Comparison of ENCODE assay signal across 19 cellular contexts in the genomic region with DNA sequence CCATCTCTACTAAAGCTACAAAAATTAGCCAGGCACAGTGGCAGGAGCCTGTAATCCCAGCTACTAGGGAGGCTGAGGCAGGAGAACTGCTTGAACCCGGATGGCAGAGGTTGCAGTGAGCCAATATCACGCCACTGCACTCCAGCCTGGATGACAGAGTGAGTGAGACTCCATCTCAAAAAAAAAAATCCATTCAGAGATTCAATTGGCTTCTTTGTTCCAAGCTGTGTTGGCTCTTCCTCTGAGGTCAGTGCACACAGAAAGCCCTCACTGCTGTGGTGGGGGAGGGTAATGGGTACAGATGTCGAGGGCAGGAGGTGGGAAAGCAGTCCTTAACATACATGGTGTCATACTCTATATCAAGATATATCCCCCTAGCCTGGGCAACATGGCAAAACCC. TPM values are rescaled to one million over a fixed set of nuclear protein-coding genes. Genes with fewer than 3 reads are reported as not detected.
A peak's percentile ranks its signal among the peaks of the same experiment; 100 is the strongest.
DNase-seq lines count a peak whose midpoint lies in the region; ATAC-seq and TF ChIP-seq lines count a peak whose summit lies in the region.
"Had no signal": no experiment of that assay in that cellular context is flagged by ENCODE, and none has a peak within 500 bp of the region (broad histone marks: within the 10 kb centered on the region; RNA-seq: fewer than 3 reads in every experiment).

No MANE protein-coding gene starts in this region.

- H3K4me3 ChIP-seq in right atrium auricular region (no peak overlapping the region), H7 (ENCODE audit: insufficient read depth, low read depth, low read length) (no peak overlapping the region)

- DNase-seq in left cardiac atrium = peak; percentile 7
- no peak for DNase-seq in right atrium auricular region (ENCODE audit: low spot score)
- DNase-seq in posterior cingulate gyrus = peak in 7 of 10 donors; percentile 25 to 84 (median 45)
- no peak for DNase-seq in activated CD4-positive, alpha-beta T cell treated with anti-CD3 and anti-CD28 coated beads for 4 hours
- no peak for DNase-seq in H7
- DNase-seq in activated CD8-positive, alpha-beta T cell treated with anti-CD3 and anti-CD28 coated beads for 36 hours = no peak
- DNase-seq: 8988T; CD4-positive, alpha-beta memory T cell; DMS79; KG1; NCI-H1436; NCI-H2029; NCI-H2171; NCI-H446; NCI-H69; NK-92 treated with Interleukin-12 subunit alpha and Interleukin-12 subunit beta, amount 100 ng/mL, for 24 hours had no signal

- TF ChIP-seq CTCF in right atrium auricular region (IDR thresholded peaks at IDR 0.05) = no peak
- TF ChIP-seq CTCF in activated CD8-positive, alpha-beta T cell treated with anti-CD3 and anti-CD28 coated beads for 36 hours (IDR thresholded peaks at IDR 0.05) = no peak

- ATAC-seq in left cardiac atrium (no peak), HG02885 (IDR thresholded peaks at IDR 0.05; ENCODE audit: poor library complexity, unreplicated experiment) (no peak)
- ATAC-seq in activated CD8-positive, alpha-beta T cell treated with anti-CD3 and anti-CD28 coated beads for 36 hours = no peak

- peaks cover 4% of the 10 kb centered on the region for H3K4me1 Mint-ChIP-seq in activated CD8-positive, alpha-beta T cell treated with anti-CD3 and anti-CD28 coated beads for 36 hours (ENCODE audit: low read depth)
- H3K4me1 Mint-ChIP-seq: CD4-positive, alpha-beta memory T cell had no signal

- no peak overlapping the region for H3K27ac ChIP-seq in right atrium auricular region
- peak overlapping the region; percentile 32 for H3K27ac ChIP-seq in layer of hippocampus (ENCODE audit: low read depth, low read length)
- H3K27ac ChIP-seq: RWPE1 had no signal

- H3K27me3 ChIP-seq in right atrium auricular region = no peaks in the 10 kb centered on the region
- H3K27me3 ChIP-seq in layer of hippocampus (ENCODE audit: control insufficient read depth, insufficient read depth, low read length) = no peaks in the 10 kb centered on the region
- no peaks in the 10 kb centered on the region for H3K27me3 ChIP-seq in H7 (ENCODE audit: control insufficient read depth, insufficient read depth, low read length)

- no peak overlapping the region for H3K27ac Mint-ChIP-seq in activated CD8-positive, alpha-beta T cell treated with anti-CD3 and anti-CD28 coated beads for 36 hours

- no peaks in the 10 kb centered on the region for H3K36me3 ChIP-seq in right atrium auricular region
- no peaks in the 10 kb centered on the region for H3K36me3 ChIP-seq in H7 (replicated peaks; ENCODE audit: control insufficient read depth, insufficient read depth, low read length)

- H3K36me3 Mint-ChIP-seq in activated CD8-positive, alpha-beta T cell treated with anti-CD3 and anti-CD28 coated beads for 36 hours (ENCODE audit: low read depth) = no peaks in the 10 kb centered on the region
- H3K36me3 Mint-ChIP-seq: CD4-positive, alpha-beta memory T cell had no signal

- no peaks in the 10 kb centered on the region for H3K9me3 Mint-ChIP-seq in activated CD8-positive, alpha-beta T cell treated with anti-CD3 and anti-CD28 coated beads for 36 hours
- H3K9me3 Mint-ChIP-seq: CD4-positive, alpha-beta memory T cell had no signal

- no peaks in the 10 kb centered on the region for H3K4me1 ChIP-seq in right atrium auricular region

- H3K9me3 ChIP-seq in right atrium auricular region = no peaks in the 10 kb centered on the region

- no peaks in the 10 kb centered on the region for H3K27me3 Mint-ChIP-seq in activated CD8-positive, alpha-beta T cell treated with anti-CD3 and anti-CD28 coated beads for 36 hours

- POLR2A ChIA-PET in activated CD8-positive, alpha-beta T cell treated with anti-CD3 and anti-CD28 coated beads for 36 hours (lab: Charles Lee) = interaction anchor here (0.6 kb wide), 1 partner anchor 96 kb away, joined by 3 read pairs; no protein-coding TSS in a partner anchor

- no peak overlapping the region for H3K4me3 Mint-ChIP-seq in activated CD8-positive, alpha-beta T cell treated with anti-CD3 and anti-CD28 coated beads for 36 hours
- H3K4me3 Mint-ChIP-seq: CD4-positive, alpha-beta memory T cell had no signal

- CTCF ChIA-PET in activated CD8-positive, alpha-beta T cell treated with anti-CD3 and anti-CD28 coated beads for 36 hours (lab: Charles Lee) = no interaction called here

- intact Hi-C loops in left cardiac atrium (cut with DNase I) (no loop called here), posterior cingulate gyrus (cut with DNase I) (no loop called here)
- intact Hi-C loops in activated CD8-positive, alpha-beta T cell treated with anti-CD3 and anti-CD28 coated beads for 36 hours (cut with micrococcal nuclease) = no loop called here

RNA-seq across cellular contexts. Expression of a gene that starts 14.7 kb away (rescaled TPM):
- total RNA-seq in left cardiac atrium = 10 to 100 TPM; 23.1 to 38.9 TPM
- total RNA-seq in right atrium auricular region = 10 to 100 TPM; 23.6 to 51.7 TPM
- total RNA-seq in H7 (2014; rRNA removed; shearing (Covaris generic)) = 2.6 and 5.4 TPM in 2 replicates
- under 1 TPM in 1 of 2 experiments, not detected in 1; 0.25 TPM for total RNA-seq in activated CD8-positive, alpha-beta T cell treated with anti-CD3 and anti-CD28 coated beads for 36 hours
- total RNA-seq: CD4-positive, alpha-beta memory T cell had no signal

RNA-seq across cellular contexts. Expression of a gene that starts 22.1 kb away (rescaled TPM):
- total RNA-seq in left cardiac atrium (under 1 TPM; 0.44 to 0.65 TPM), right atrium auricular region (under 1 TPM in 1 of 2 donors, not detected in 1; 0.39 TPM)
- 0.48 TPM in 1 of 2 replicates, not detected in the other for total RNA-seq in H7 (2014; rRNA removed; shearing (Covaris generic))
- total RNA-seq in activated CD8-positive, alpha-beta T cell treated with anti-CD3 and anti-CD28 coated beads for 36 hours = not detected
- total RNA-seq: CD4-positive, alpha-beta memory T cell had no signal

RNA-seq across cellular contexts. Expression of a gene that starts 30.1 kb away (rescaled TPM):
- not detected for total RNA-seq in left cardiac atrium
- total RNA-seq in right atrium auricular region = not detected
- total RNA-seq in H7 (2014; rRNA removed; shearing (Covaris generic)) = 1.5 and 2.0 TPM in 2 replicates
- not detected for total RNA-seq in activated CD8-positive, alpha-beta T cell treated with anti-CD3 and anti-CD28 coated beads for 36 hours
- total RNA-seq: CD4-positive, alpha-beta memory T cell had no signal

RNA-seq across cellular contexts. Expression of a gene that starts 43.3 kb away (rescaled TPM):
- total RNA-seq in left cardiac atrium = 1 to 10 TPM in 1 of 2 donors, under 1 TPM in 1; 0.34 to 1.4 TPM
- total RNA-seq in right atrium auricular region = 1 to 10 TPM in 1 of 2 donors, under 1 TPM in 1; 0.63 to 2.5 TPM
- total RNA-seq in H7 (2014; rRNA removed; shearing (Covaris generic)) = 493 and 564 TPM in 2 replicates
- total RNA-seq in activated CD8-positive, alpha-beta T cell treated with anti-CD3 and anti-CD28 coated beads for 36 hours = 100 to 1,000 TPM; 160 to 167 TPM

RNA-seq across cellular contexts. Expression of a gene that starts 45.7 kb away (rescaled TPM):
- total RNA-seq in left cardiac atrium (under 1 TPM; 0.41 to 0.65 TPM), right atrium auricular region (1 to 10 TPM in 1 of 2 donors, under 1 TPM in 1; 0.70 to 2.1 TPM)
- 11.1 and 13.0 TPM in 2 replicates for total RNA-seq in H7 (2014; rRNA removed; shearing (Covaris generic))
- under 1 TPM in 1 of 2 experiments, not detected in 1; 0.81 TPM for total RNA-seq in activated CD8-positive, alpha-beta T cell treated with anti-CD3 and anti-CD28 coated beads for 36 hours
- total RNA-seq: CD4-positive, alpha-beta memory T cell had no signal

Comparison
In these comparisons a context has a peak if more than half of its experiments do, and no peak if none do; other contexts are left out.
1. DNase-seq: peak in left cardiac atrium (single experiment) and posterior cingulate gyrus (7 of 10); none in right atrium auricular region (single experiment), activated CD4-positive, alpha-beta T cell treated with anti-CD3 and anti-CD28 coated beads for 4 hours (0 of 2), H7 (single experiment) and activated CD8-positive, alpha-beta T cell treated with anti-CD3 and anti-CD28 coated beads for 36 hours (single experiment).